22 cellular contexts compared by ENCODE assay signal in the genomic region with DNA sequence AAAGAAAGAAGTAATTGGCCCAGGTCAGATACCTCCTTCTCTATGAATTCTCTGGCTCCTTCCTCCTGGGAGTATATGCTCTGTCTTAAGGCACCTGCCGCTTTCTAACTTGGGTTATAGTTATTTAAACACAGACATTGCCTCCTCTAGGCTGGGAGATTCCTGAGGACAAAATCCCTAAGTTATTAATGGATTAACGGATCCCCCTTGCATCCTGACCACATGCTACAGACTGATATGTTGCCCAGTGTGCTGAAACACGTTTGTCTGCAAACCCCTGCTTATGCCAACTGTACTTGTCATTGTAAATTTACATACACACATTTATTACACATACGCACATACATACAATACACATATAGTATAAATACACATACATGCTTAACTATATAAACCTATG. TPM values are rescaled to one million over a fixed set of nuclear protein-coding genes. Genes with fewer than 3 reads are reported as not detected.
A peak's percentile ranks its signal among the peaks of the same experiment; 100 is the strongest.
DNase-seq lines count a peak whose midpoint lies in the region; ATAC-seq and TF ChIP-seq lines count a peak whose summit lies in the region.
"Had no signal": no experiment of that assay in that cellular context is flagged by ENCODE, and none has a peak within 500 bp of the region (broad histone marks: within the 10 kb centered on the region; RNA-seq: fewer than 3 reads in every experiment).

No MANE protein-coding gene starts in this region.

- WGBS in esophagus muscularis mucosa = 72% methylated on average over 4 of the region's 4 CpGs

- H3K9me3 Mint-ChIP-seq in progenitor cell of endocrine pancreas (ENCODE audit: low read depth) = no peaks in the 10 kb centered on the region
- H3K9me3 Mint-ChIP-seq in effector memory CD8-positive, alpha-beta T cell = no peaks in the 10 kb centered on the region
- H3K9me3 Mint-ChIP-seq: CD8-positive, alpha-beta T cell had no signal

- ATAC-seq in RWPE2 (ENCODE audit: low read depth) (no peak), GM18519 (IDR thresholded peaks at IDR 0.05; ENCODE audit: low FRiP score, unreplicated experiment) (no peak)
- ATAC-seq in effector memory CD8-positive, alpha-beta T cell (replicated peaks) = no peak
- ATAC-seq: CD8-positive, alpha-beta T cell; K562 had no signal

- H3K27ac ChIP-seq in RWPE2 (ENCODE audit: poor library complexity, severe bottlenecking) (peak overlapping the region; percentile 62), esophagus muscularis mucosa (replicated peaks in 1 of 4) (peak overlapping the region; percentile 10 to 79 (median 46))
- H3K27ac ChIP-seq: C4-2B had no signal

- no peaks in the 10 kb centered on the region for H3K9me3 ChIP-seq in RWPE2 (ENCODE audit: severe bottlenecking)
- no peaks in the 10 kb centered on the region for H3K9me3 ChIP-seq in esophagus muscularis mucosa
- H3K9me3 ChIP-seq: Caco-2, SK-N-SH had no signal

- no peak overlapping the region for H3K4me3 Mint-ChIP-seq in progenitor cell of endocrine pancreas (ENCODE audit: low read depth)
- H3K4me3 Mint-ChIP-seq in effector memory CD8-positive, alpha-beta T cell = no peak overlapping the region
- H3K4me3 Mint-ChIP-seq: B cell; CD8-positive, alpha-beta T cell had no signal

- peaks cover 23% of the 10 kb centered on the region for H3K4me1 ChIP-seq in RWPE2 (ENCODE audit: insufficient read depth, poor library complexity, severe bottlenecking)
- H3K4me1 ChIP-seq in esophagus muscularis mucosa = peaks cover 29 to 47% (median 44%) of the 10 kb centered on the region in 4 donors

- H3K36me3 ChIP-seq in RWPE2 (ENCODE audit: low read depth) (no peaks in the 10 kb centered on the region), esophagus muscularis mucosa (no peaks in the 10 kb centered on the region)

- H3K4me3 ChIP-seq in RWPE2 (ENCODE audit: severe bottlenecking) (no peak overlapping the region), esophagus muscularis mucosa (no peak overlapping the region)
- H3K4me3 ChIP-seq: K562 had no signal

- no peak for TF ChIP-seq EP300 in esophagus muscularis mucosa (IDR thresholded peaks at IDR 0.05)

- H3K27me3 ChIP-seq in RWPE2 (ENCODE audit: insufficient read depth, poor library complexity, severe bottlenecking) (no peaks in the 10 kb centered on the region), esophagus muscularis mucosa (no peaks in the 10 kb centered on the region)

- DNase-seq in NCI-H82 (lab: John Stamatoyannopoulos, UW) (peak; percentile 85), RWPE2 (ENCODE audit: low spot score) (no peak), esophagus muscularis mucosa (ENCODE audit: extremely low spot score) (no peak), progenitor cell of endocrine pancreas (ENCODE audit: low spot score, unreplicated experiment) (no peak), KG1 (lab: John Stamatoyannopoulos, UW) (no peak), NCI-H1930 (lab: John Stamatoyannopoulos, UW) (no peak)
- no peak for DNase-seq in effector memory CD8-positive, alpha-beta T cell
- DNase-seq: Caco-2; CD8-positive, alpha-beta T cell; H9; MV-4-11; NCI-H1105; NCI-H1436 treated with DMSO at 0.1 percent for 48 hours; NCI-H187 treated with DMSO at 0.1 percent for 48 hours; NCI-H2107; NCI-H526; SIG-M5; SK-N-SH had no signal

- TF ChIP-seq CTCF in RWPE2 (IDR thresholded peaks at IDR 0.05; ENCODE audit: poor library complexity, severe bottlenecking) (no peak), esophagus muscularis mucosa (IDR thresholded peaks at IDR 0.05) (no peak), progenitor cell of endocrine pancreas (IDR thresholded peaks at IDR 0.05; ENCODE audit: unreplicated experiment) (no peak)

- peaks cover 19% of the 10 kb centered on the region for H3K4me1 Mint-ChIP-seq in progenitor cell of endocrine pancreas (ENCODE audit: low read depth)
- H3K4me1 Mint-ChIP-seq in effector memory CD8-positive, alpha-beta T cell (ENCODE audit: low read depth in 2 of 2) = peaks cover 16 to 21% of the 10 kb centered on the region in 2 donors

- H3K36me3 Mint-ChIP-seq in progenitor cell of endocrine pancreas (ENCODE audit: insufficient read depth) = no peaks in the 10 kb centered on the region
- H3K36me3 Mint-ChIP-seq in effector memory CD8-positive, alpha-beta T cell (ENCODE audit: insufficient read depth) = no peaks in the 10 kb centered on the region
- H3K36me3 Mint-ChIP-seq: CD8-positive, alpha-beta T cell had no signal

- H3K27ac Mint-ChIP-seq in progenitor cell of endocrine pancreas = peak overlapping the region; percentile 53
- no peak overlapping the region for H3K27ac Mint-ChIP-seq in effector memory CD8-positive, alpha-beta T cell
- H3K27ac Mint-ChIP-seq: CD8-positive, alpha-beta T cell had no signal

- no peak for TF ChIP-seq POLR2A in esophagus muscularis mucosa (IDR thresholded peaks at IDR 0.05; ENCODE audit: low read depth)

- intact Hi-C loops in esophagus muscularis mucosa (cut with DNase I) = no loop called here

- H3K27me3 Mint-ChIP-seq in progenitor cell of endocrine pancreas = no peaks in the 10 kb centered on the region
- H3K27me3 Mint-ChIP-seq in effector memory CD8-positive, alpha-beta T cell = no peaks in the 10 kb centered on the region
- H3K27me3 Mint-ChIP-seq: B cell had no signal

RNA-seq across cellular contexts. Expression of a gene that starts 35.3 kb away (rescaled TPM):
- total RNA-seq in esophagus muscularis mucosa (100 to 1,000 TPM in 3 of 4 donors, 10 to 100 TPM in 1; 91.1 to 147 (median 116) TPM), progenitor cell of endocrine pancreas (53.9 and 61.0 TPM in 2 replicates)
